Comparison of ENCODE assay signal across 13 cellular contexts in the genomic region with DNA sequence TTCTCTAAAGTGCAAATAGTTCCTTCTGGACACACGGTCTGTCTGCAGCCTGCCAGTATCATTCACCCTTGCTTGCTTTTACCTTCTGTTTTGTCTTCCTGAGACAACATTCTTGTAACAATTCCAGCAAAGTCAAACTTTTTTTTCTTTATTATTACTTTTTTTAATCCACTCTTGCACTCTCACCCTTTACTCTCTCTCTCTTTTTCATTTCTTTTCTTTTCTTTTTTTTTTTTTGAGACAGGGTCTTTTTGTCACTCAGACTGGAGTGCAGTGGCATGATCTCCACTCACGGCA. TPM values are rescaled to one million over a fixed set of nuclear protein-coding genes. Genes with fewer than 3 reads are reported as not detected.
DNase-seq lines count a peak whose midpoint lies in the region; ATAC-seq and TF ChIP-seq lines count a peak whose summit lies in the region.
"Had no signal": no experiment of that assay in that cellular context is flagged by ENCODE, and none has a peak within 500 bp of the region (broad histone marks: within the 10 kb centered on the region; RNA-seq: fewer than 3 reads in every experiment).

No MANE protein-coding gene starts in this region.

- H3K4me1 ChIP-seq in stomach, result peaks cover 15 to 33% (median 22%) of the 10 kb centered on the region in 4 donors
- H3K4me1 ChIP-seq: gastrocnemius medialis had no signal

- H3K27ac ChIP-seq in stomach, result peak overlapping the region; percentile 31 to 89 (median 69)
- H3K27ac ChIP-seq: gastrocnemius medialis, HL-60 had no signal

- intact Hi-C loops in stomach (cut with DNase I; ENCODE audit: low total_unique reads), result no loop called here

- H3K36me3 ChIP-seq in stomach, result no peaks in the 10 kb centered on the region
- H3K36me3 ChIP-seq: gastrocnemius medialis had no signal

- POLR2A ChIA-PET in T-cell (lab: Charles Lee), result no interaction called here

- H3K4me1 Mint-ChIP-seq in T-helper 1 cell treated with Interleukin-12 subunit alpha and Interleukin-12 subunit beta and Interleukin-4 antibody, amounts not matched to agents 30 μg/mL and 1 μg/mL, for 36 hours (ENCODE audit: low read depth), result peaks cover 28% of the 10 kb centered on the region
- H3K4me1 Mint-ChIP-seq in T-cell (peaks cover 35 to 46% (median 44%) of the 10 kb centered on the region in 3 donors), glutamatergic neuron (ENCODE audit: low read depth, unreplicated experiment) (peaks cover 16% of the 10 kb centered on the region)

- H3K9me3 Mint-ChIP-seq in T-helper 1 cell treated with Interleukin-12 subunit alpha and Interleukin-12 subunit beta and Interleukin-4 antibody, amounts not matched to agents 30 μg/mL and 1 μg/mL, for 36 hours, result no peaks in the 10 kb centered on the region
- H3K9me3 Mint-ChIP-seq in T-cell (no peaks in the 10 kb centered on the region), glutamatergic neuron (ENCODE audit: unreplicated experiment) (peaks cover 9% of the 10 kb centered on the region)

- H3K4me3 Mint-ChIP-seq in T-helper 1 cell treated with Interleukin-12 subunit alpha and Interleukin-12 subunit beta and Interleukin-4 antibody, amounts not matched to agents 30 μg/mL and 1 μg/mL, for 36 hours, result no peak overlapping the region
- H3K4me3 Mint-ChIP-seq in T-cell (peak overlapping the region in 1 of 3 donors; percentile 67), glutamatergic neuron (ENCODE audit: unreplicated experiment) (no peak overlapping the region)

- TF ChIP-seq POLR2A in stomach (IDR thresholded peaks at IDR 0.05), result no peak

- no peaks in the 10 kb centered on the region for H3K27me3 Mint-ChIP-seq in T-helper 1 cell treated with Interleukin-12 subunit alpha and Interleukin-12 subunit beta and Interleukin-4 antibody, amounts not matched to agents 30 μg/mL and 1 μg/mL, for 36 hours (ENCODE audit: low read depth)
- H3K27me3 Mint-ChIP-seq in T-cell (no peaks in the 10 kb centered on the region), glutamatergic neuron (ENCODE audit: unreplicated experiment) (peaks cover 8% of the 10 kb centered on the region)

- no peak for TF ChIP-seq CTCF in glutamatergic neuron (IDR thresholded peaks at IDR 0.05; ENCODE audit: partially characterized antibody, unreplicated experiment)
- TF ChIP-seq CTCF in stomach (IDR thresholded peaks at IDR 0.05), result peak in 1 of 7 experiments; percentile 5

- no peak for DNase-seq in T-helper 1 cell
- DNase-seq in T-cell, result no peak
- no peak for DNase-seq in glutamatergic neuron
- no peak for DNase-seq in stomach
- DNase-seq in ureter (ENCODE audit: low spot score), result no peak
- no peak for DNase-seq in stimulated activated naive CD8-positive, alpha-beta T cell treated with anti-CD3 and anti-CD28 coated beads, Interleukin-15, Interleukin-2, amounts not matched to agents 100 U/mL and 50 U/mL, for 24 hours
- DNase-seq: activated T-cell treated with anti-CD3 and anti-CD28 coated beads for 4 hours had no signal

- no peak for TF ChIP-seq EP300 in stomach (IDR thresholded peaks at IDR 0.05)

- CTCF ChIA-PET in T-cell (lab: Charles Lee), result no interaction called here

- H3K36me3 Mint-ChIP-seq in T-helper 1 cell treated with Interleukin-12 subunit alpha and Interleukin-12 subunit beta and Interleukin-4 antibody, amounts not matched to agents 30 μg/mL and 1 μg/mL, for 36 hours (ENCODE audit: low read depth), result peaks cover 6% of the 10 kb centered on the region
- H3K36me3 Mint-ChIP-seq in T-cell (no peaks in the 10 kb centered on the region), glutamatergic neuron (ENCODE audit: unreplicated experiment) (no peaks in the 10 kb centered on the region)

- 25 to 53% (median 25%) methylated on average over 2 of the region's 2 CpGs for WGBS in stomach, 5 donors

- H3K27ac Mint-ChIP-seq in T-helper 1 cell treated with Interleukin-12 subunit alpha and Interleukin-12 subunit beta and Interleukin-4 antibody, amounts not matched to agents 30 μg/mL and 1 μg/mL, for 36 hours, result peak overlapping the region; percentile 63
- H3K27ac Mint-ChIP-seq in T-cell, result peak overlapping the region; percentile 95 to 98
- H3K27ac Mint-ChIP-seq in glutamatergic neuron (ENCODE audit: unreplicated experiment), result peak overlapping the region; percentile 46

- H3K27me3 ChIP-seq in stomach, result no peaks in the 10 kb centered on the region
- H3K27me3 ChIP-seq: gastrocnemius medialis had no signal

- ATAC-seq in T-cell (replicated peaks in 1 of 4), result no peak
- no peak for ATAC-seq in HG02642 (IDR thresholded peaks at IDR 0.05; ENCODE audit: poor library complexity, unreplicated experiment)
- no peak for ATAC-seq in stimulated activated naive CD8-positive, alpha-beta T cell treated with anti-CD3 and anti-CD28 coated beads, Interleukin-15, Interleukin-2, amounts not matched to agents 100 U/mL and 50 U/mL, for 24 hours

- no peak overlapping the region for H3K4me3 ChIP-seq in stomach
- H3K4me3 ChIP-seq: gastrocnemius medialis, mucosa of descending colon had no signal

- no peaks in the 10 kb centered on the region for H3K9me3 ChIP-seq in stomach
- H3K9me3 ChIP-seq: gastrocnemius medialis, mucosa of descending colon had no signal

RNA-seq across cellular contexts. Expression of a gene that starts 53.7 kb away (rescaled TPM):
- total RNA-seq in T-cell, result not detected
- total RNA-seq in glutamatergic neuron (ENCODE audit: unreplicated experiment), result 1.7 TPM
- total RNA-seq in stomach, result not detected
- polyA plus RNA-seq in stomach, result under 1 TPM in 2 of 3 donors, not detected in 1; 0.08 to 0.25 TPM
- not detected for total RNA-seq in ureter
- total RNA-seq: LHCN-M2 had no signal

Comparison
In these comparisons a context has a peak if more than half of its experiments do, and no peak if none do; other contexts are left out.
1. H3K27ac Mint-ChIP-seq: peak in every context shown above with its lines; median percentile 96 in T-cell; 63 in T-helper 1 cell treated with Interleukin-12 subunit alpha and Interleukin-12 subunit beta and Interleukin-4 antibody, amounts not matched to agents 30 μg/mL and 1 μg/mL, for 36 hours; 46 in glutamatergic neuron.